ENCODE assay signal across 20 cellular contexts in the genomic region with DNA sequence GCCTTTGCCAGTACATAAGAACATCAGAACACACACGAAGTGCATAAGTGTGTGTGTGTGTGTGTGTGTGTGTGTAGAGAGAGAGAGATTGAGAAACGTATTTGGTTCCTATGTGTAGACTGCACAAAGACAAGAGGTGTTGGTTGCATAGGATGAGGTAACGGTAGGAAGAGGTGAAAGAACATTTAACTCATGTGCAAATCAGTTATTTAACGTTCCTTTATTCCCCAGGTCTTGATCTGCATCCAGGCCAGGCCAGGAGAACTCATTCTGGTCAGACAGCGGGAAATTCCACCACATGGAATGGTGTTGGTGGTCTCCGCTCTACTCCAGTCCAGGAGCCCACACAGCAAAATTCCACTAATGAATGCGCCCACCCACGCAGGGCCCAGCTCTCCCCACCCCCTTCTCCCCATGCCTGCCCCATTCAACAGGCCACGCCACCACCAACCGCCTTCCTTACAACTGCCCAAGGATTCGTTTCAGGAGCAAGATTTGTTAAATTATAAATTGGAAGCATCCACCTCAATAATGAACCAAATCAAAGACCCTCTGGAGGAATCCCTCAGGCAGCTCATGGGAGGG.
DNase-seq lines count a peak whose midpoint lies in the region; ATAC-seq and TF ChIP-seq lines count a peak whose summit lies in the region.
"Had no signal": no experiment of that assay in that cellular context is flagged by ENCODE, and none has a peak within 500 bp of the region (broad histone marks: within the 10 kb centered on the region; RNA-seq: fewer than 3 reads in every experiment).

No MANE protein-coding gene starts in this region.

- no peak overlapping the region for H3K4me3 ChIP-seq in H7 (ENCODE audit: insufficient read depth, low read depth, low read length)
- H3K4me3 ChIP-seq: K562 had no signal

- DNase-seq in H7 = peak; percentile 20
- no peak for DNase-seq in activated T-helper 1 cell treated with anti-CD3 and anti-CD28 coated beads, Interleukin-12 subunit alpha, Interleukin-12 subunit beta, Interleukin-2, Interleukin-4 antibody, amounts not matched to agents 30 ng/mL and 10 ng/mL and 1 ng/mL, durations not matched to agents 14 hours and 24 hours and 36 hours (ENCODE audit: low spot score)
- DNase-seq in nephron progenitor cell = no peak
- no peak for DNase-seq in GM03348 (ENCODE audit: low spot score)
- DNase-seq: ACHN; BE2C; C1 segment of cervical spinal cord; CD4-positive, CD25-positive, alpha-beta regulatory T cell; CD8-positive, alpha-beta memory T cell; COR-L47; DMS 273 treated with DMSO at 0.1 percent for 48 hours; DMS53; DND-41; EL; HFFc6; IMR-90 had no signal

- H3K9me3 Mint-ChIP-seq in activated T-helper 1 cell treated with anti-CD3 and anti-CD28 coated beads, Interleukin-12 subunit alpha, Interleukin-12 subunit beta, Interleukin-2, Interleukin-4 antibody, amounts not matched to agents 30 ng/mL and 10 ng/mL and 1 ng/mL, durations not matched to agents 14 hours and 24 hours and 36 hours = no peaks in the 10 kb centered on the region
- no peaks in the 10 kb centered on the region for H3K9me3 Mint-ChIP-seq in nephron progenitor cell
- H3K9me3 Mint-ChIP-seq: CD4-positive, CD25-positive, alpha-beta regulatory T cell; CD8-positive, alpha-beta memory T cell; HFFc6 had no signal

- TF ChIP-seq CTCF in nephron progenitor cell (IDR thresholded peaks at IDR 0.05) = no peak

- no peak overlapping the region for H3K4me3 Mint-ChIP-seq in activated T-helper 1 cell treated with anti-CD3 and anti-CD28 coated beads, Interleukin-12 subunit alpha, Interleukin-12 subunit beta, Interleukin-2, Interleukin-4 antibody, amounts not matched to agents 30 ng/mL and 10 ng/mL and 1 ng/mL, durations not matched to agents 14 hours and 24 hours and 36 hours
- no peak overlapping the region for H3K4me3 Mint-ChIP-seq in nephron progenitor cell
- H3K4me3 Mint-ChIP-seq: CD4-positive, CD25-positive, alpha-beta regulatory T cell; CD8-positive, alpha-beta memory T cell; HFFc6 had no signal

- no peaks in the 10 kb centered on the region for H3K36me3 Mint-ChIP-seq in activated T-helper 1 cell treated with anti-CD3 and anti-CD28 coated beads, Interleukin-12 subunit alpha, Interleukin-12 subunit beta, Interleukin-2, Interleukin-4 antibody, amounts not matched to agents 30 ng/mL and 10 ng/mL and 1 ng/mL, durations not matched to agents 14 hours and 24 hours and 36 hours (ENCODE audit: low read depth)
- no peaks in the 10 kb centered on the region for H3K36me3 Mint-ChIP-seq in nephron progenitor cell (ENCODE audit: low read depth)

- ATAC-seq in GM19455 (IDR thresholded peaks at IDR 0.05; ENCODE audit: unreplicated experiment) = no peak
- no peak for ATAC-seq in HG03521 (IDR thresholded peaks at IDR 0.05; ENCODE audit: unreplicated experiment)
- ATAC-seq: HCT116, K562 had no signal

- intact Hi-C loops in activated T-helper 1 cell treated with anti-CD3 and anti-CD28 coated beads, Interleukin-12 subunit alpha, Interleukin-12 subunit beta, Interleukin-2, Interleukin-4 antibody, amounts not matched to agents 30 ng/mL and 10 ng/mL and 1 ng/mL, durations not matched to agents 14 hours and 24 hours and 36 hours (cut with micrococcal nuclease) = no loop called here

- H3K36me3 ChIP-seq in H7 (replicated peaks; ENCODE audit: control insufficient read depth, insufficient read depth, low read length) = no peaks in the 10 kb centered on the region
- H3K36me3 ChIP-seq: BE2C had no signal

- H3K27ac Mint-ChIP-seq in activated T-helper 1 cell treated with anti-CD3 and anti-CD28 coated beads, Interleukin-12 subunit alpha, Interleukin-12 subunit beta, Interleukin-2, Interleukin-4 antibody, amounts not matched to agents 30 ng/mL and 10 ng/mL and 1 ng/mL, durations not matched to agents 14 hours and 24 hours and 36 hours = peak overlapping the region; percentile 14
- peak overlapping the region; percentile 6 for H3K27ac Mint-ChIP-seq in nephron progenitor cell
- H3K27ac Mint-ChIP-seq: CD4-positive, CD25-positive, alpha-beta regulatory T cell; HFFc6 had no signal

- no peaks in the 10 kb centered on the region for H3K27me3 ChIP-seq in H7 (ENCODE audit: control insufficient read depth, insufficient read depth, low read length)
- H3K27me3 ChIP-seq: BE2C had no signal

- peaks cover 2% of the 10 kb centered on the region for H3K27me3 Mint-ChIP-seq in activated T-helper 1 cell treated with anti-CD3 and anti-CD28 coated beads, Interleukin-12 subunit alpha, Interleukin-12 subunit beta, Interleukin-2, Interleukin-4 antibody, amounts not matched to agents 30 ng/mL and 10 ng/mL and 1 ng/mL, durations not matched to agents 14 hours and 24 hours and 36 hours (ENCODE audit: insufficient read depth)
- H3K27me3 Mint-ChIP-seq in nephron progenitor cell (ENCODE audit: low read depth, poor library complexity) = peaks cover 6% of the 10 kb centered on the region
- H3K27me3 Mint-ChIP-seq: CD8-positive, alpha-beta memory T cell had no signal

- H3K4me1 Mint-ChIP-seq in activated T-helper 1 cell treated with anti-CD3 and anti-CD28 coated beads, Interleukin-12 subunit alpha, Interleukin-12 subunit beta, Interleukin-2, Interleukin-4 antibody, amounts not matched to agents 30 ng/mL and 10 ng/mL and 1 ng/mL, durations not matched to agents 14 hours and 24 hours and 36 hours (ENCODE audit: low read depth) = peaks cover 18% of the 10 kb centered on the region
- peaks cover 39% of the 10 kb centered on the region for H3K4me1 Mint-ChIP-seq in nephron progenitor cell
